Comparison of ENCODE assay signal across 14 cellular contexts in genomic region chr5:98069876-98070512, GRCh38.
DNase-seq lines count a peak whose midpoint lies in the region; ATAC-seq, FAIRE-seq and TF ChIP-seq lines count a peak whose summit lies in the region.
"Had no signal": no experiment of that assay in that cellular context is flagged by ENCODE, and none has a peak within 500 bp of the region (broad histone marks: within the 10 kb centered on the region; RNA-seq: fewer than 3 reads in every experiment).

No MANE protein-coding gene starts in this region.

- H3K9me3 Mint-ChIP-seq in activated naive CD8-positive, alpha-beta T cell treated with anti-CD3 and anti-CD28 coated beads, Interleukin-2, amount 50 U/mL, for 24 hours: peaks cover 9% of the 10 kb centered on the region

- FAIRE-seq in pancreas (lab: Jason Lieb, UNC): no peak
- FAIRE-seq: endometrium, islet of Langerhans had no signal

- H3K27me3 Mint-ChIP-seq in activated naive CD8-positive, alpha-beta T cell treated with anti-CD3 and anti-CD28 coated beads, Interleukin-2, amount 50 U/mL, for 24 hours: no peaks in the 10 kb centered on the region

- H3K36me3 Mint-ChIP-seq in activated naive CD8-positive, alpha-beta T cell treated with anti-CD3 and anti-CD28 coated beads, Interleukin-2, amount 50 U/mL, for 24 hours (ENCODE audit: low read depth): no peaks in the 10 kb centered on the region

- H3K4me3 Mint-ChIP-seq in activated naive CD8-positive, alpha-beta T cell treated with anti-CD3 and anti-CD28 coated beads, Interleukin-2, amount 50 U/mL, for 24 hours: no peak overlapping the region

- H3K27ac Mint-ChIP-seq in activated naive CD8-positive, alpha-beta T cell treated with anti-CD3 and anti-CD28 coated beads, Interleukin-2, amount 50 U/mL, for 24 hours: no peak overlapping the region

- intact Hi-C loops in pancreas (cut with DNase I): no loop called here

- TF ChIP-seq CTCF in pancreas (IDR thresholded peaks at IDR 0.05): no peak

- H3K27ac ChIP-seq in pancreas (no peak overlapping the region), substantia nigra (ENCODE audit: low read depth, low read length, poor library complexity, severe bottlenecking) (no peak overlapping the region)
- H3K27ac ChIP-seq: neutrophil, RWPE1, thoracic aorta had no signal

- H3K4me1 ChIP-seq in pancreas: no peaks in the 10 kb centered on the region

- peaks cover 7% of the 10 kb centered on the region for H3K4me1 Mint-ChIP-seq in activated naive CD8-positive, alpha-beta T cell treated with anti-CD3 and anti-CD28 coated beads, Interleukin-2, amount 50 U/mL, for 24 hours

- H3K36me3 ChIP-seq in pancreas: no peaks in the 10 kb centered on the region
- H3K36me3 ChIP-seq: neutrophil, thoracic aorta had no signal

- ATAC-seq in GM19455 (IDR thresholded peaks at IDR 0.05; ENCODE audit: unreplicated experiment) (peak; percentile 63), HG03159 (IDR thresholded peaks at IDR 0.05; ENCODE audit: unreplicated experiment) (peak; percentile 75), pancreas (no peak)
- ATAC-seq in activated naive CD8-positive, alpha-beta T cell treated with anti-CD3 and anti-CD28 coated beads, Interleukin-2, amount 50 U/mL, for 24 hours: peak; percentile 80

- H3K4me3 ChIP-seq in pancreas: no peak overlapping the region
- H3K4me3 ChIP-seq: thoracic aorta had no signal

- H3K27me3 ChIP-seq in pancreas: no peaks in the 10 kb centered on the region
- H3K27me3 ChIP-seq: neutrophil had no signal

- DNase-seq in GM03348 (ENCODE audit: low spot score) (peak; percentile 3), NCI-H2081 (lab: John Stamatoyannopoulos, UW) (no peak), pancreas (no peak), substantia nigra (lab: John Stamatoyannopoulos, UW) (no peak), NCI-H748 (lab: John Stamatoyannopoulos, UW; ENCODE audit: unreplicated experiment) (no peak)
- DNase-seq in activated naive CD8-positive, alpha-beta T cell treated with anti-CD3 and anti-CD28 coated beads, Interleukin-2, amount 50 U/mL, for 24 hours: no peak
- DNase-seq: NCI-H1417 treated with DMSO at 0.1 percent for 48 hours had no signal

- H3K9me3 ChIP-seq in pancreas: no peaks in the 10 kb centered on the region
- H3K9me3 ChIP-seq: neutrophil, thoracic aorta had no signal

- 47 to 92% methylated on average over 1 of the region's 1 CpG for WGBS in pancreas, 2 donors

Comparison
In these comparisons a context has a peak if more than half of its experiments do, and no peak if none do; other contexts are left out.
1. ATAC-seq: peak in GM19455 (single experiment), HG03159 (single experiment) and activated naive CD8-positive, alpha-beta T cell treated with anti-CD3 and anti-CD28 coated beads, Interleukin-2, amount 50 U/mL, for 24 hours (single experiment); none in pancreas (0 of 4).